ENCODE assay signal across 12 cellular contexts in genomic region chr9:130117816-130118632, GRCh38. TPM values are rescaled to one million over a fixed set of nuclear protein-coding genes. Genes with fewer than 3 reads are reported as not detected.
A peak's percentile ranks its signal among the peaks of the same experiment; 100 is the strongest.
DNase-seq lines count a peak whose midpoint lies in the region; ATAC-seq and TF ChIP-seq lines count a peak whose summit lies in the region.
"Had no signal": no experiment of that assay in that cellular context is flagged by ENCODE, and none has a peak within 500 bp of the region (broad histone marks: within the 10 kb centered on the region; RNA-seq: fewer than 3 reads in every experiment).

No MANE protein-coding gene starts in this region.

- intact Hi-C loops in upper lobe of right lung (cut with DNase I) (no loop called here), mucosa of descending colon (cut with DNase I, micrococcal nuclease) (loop anchor here in 1 of 2 donors (10.0 kb wide), 1 partner anchor 57 kb away; the partner anchor contains the start of gene NCS1)

- H3K9me3 Mint-ChIP-seq in activated naive CD4-positive, alpha-beta T cell treated with anti-CD3 and anti-CD28 coated beads, Interleukin-2, amount 50 U/mL, for 72 hours = no peaks in the 10 kb centered on the region
- no peaks in the 10 kb centered on the region for H3K9me3 Mint-ChIP-seq in activated naive CD4-positive, alpha-beta T cell treated with anti-CD3 and anti-CD28 coated beads, Interleukin-2, amount 10 ng/mL, durations not matched to agents 7 days and 5 days
- H3K9me3 Mint-ChIP-seq: central memory CD8-positive, alpha-beta T cell; natural killer cell treated with Interleukin-12 subunit alpha and Interleukin-12 subunit beta and Interleukin-15 and Interleukin-18, amount 100 ng/mL, for 72 hours had no signal

- CTCF ChIA-PET in activated naive CD4-positive, alpha-beta T cell treated with anti-CD3 and anti-CD28 coated beads, Interleukin-2, amount 10 ng/mL, durations not matched to agents 7 days and 5 days (lab: Charles Lee) = no interaction called here

- no peak overlapping the region for H3K4me3 ChIP-seq in astrocyte of the spinal cord (ENCODE audit: low read depth, low read length)
- H3K4me3 ChIP-seq in upper lobe of right lung = no peak overlapping the region
- no peak overlapping the region for H3K4me3 ChIP-seq in mucosa of descending colon

- H3K27ac ChIP-seq in upper lobe of right lung = no peak overlapping the region
- H3K27ac ChIP-seq: KMS-11 had no signal

- ATAC-seq in activated naive CD4-positive, alpha-beta T cell treated with anti-CD3 and anti-CD28 coated beads, Interleukin-2, amount 50 U/mL, for 72 hours = no peak
- ATAC-seq in upper lobe of right lung = peak; percentile 18
- no peak for ATAC-seq in mucosa of descending colon

- in situ Hi-C loops in astrocyte of the spinal cord (cut with HindIII; ENCODE audit: low sequenced_read_pairs) = no loop called here

- no peak for DNase-seq in activated naive CD4-positive, alpha-beta T cell treated with anti-CD3 and anti-CD28 coated beads, Interleukin-2, amount 50 U/mL, for 72 hours (ENCODE audit: low spot score in 2 of 2)
- no peak for DNase-seq in activated naive CD4-positive, alpha-beta T cell treated with anti-CD3 and anti-CD28 coated beads, Interleukin-2, amount 10 ng/mL, durations not matched to agents 7 days and 5 days
- DNase-seq in astrocyte of the spinal cord (ENCODE audit: low read depth, low spot score) (peak; percentile 64), kidney tubule cell (ENCODE audit: low spot score) (peak; percentile 91), upper lobe of right lung (no peak), GF-D8 (lab: John Stamatoyannopoulos, UW) (no peak), T-helper 2 cell (no peak), mucosa of descending colon (no peak)
- DNase-seq: T-helper 9 cell had no signal

- TF ChIP-seq CTCF in astrocyte of the spinal cord (IDR thresholded peaks at IDR 0.05; ENCODE audit: low read depth, low read length) (no peak), upper lobe of right lung (IDR thresholded peaks at IDR 0.05) (no peak), mucosa of descending colon (IDR thresholded peaks at IDR 0.05) (no peak)

- H3K27me3 ChIP-seq in upper lobe of right lung = no peaks in the 10 kb centered on the region

- no peak overlapping the region for H3K4me3 Mint-ChIP-seq in activated naive CD4-positive, alpha-beta T cell treated with anti-CD3 and anti-CD28 coated beads, Interleukin-2, amount 10 ng/mL, durations not matched to agents 7 days and 5 days
- H3K4me3 Mint-ChIP-seq: central memory CD8-positive, alpha-beta T cell; natural killer cell treated with Interleukin-12 subunit alpha and Interleukin-12 subunit beta and Interleukin-15 and Interleukin-18, amount 100 ng/mL, for 72 hours had no signal

- H3K9me3 ChIP-seq in upper lobe of right lung (no peaks in the 10 kb centered on the region), mucosa of descending colon (no peaks in the 10 kb centered on the region)

- H3K4me1 ChIP-seq in upper lobe of right lung (no peaks in the 10 kb centered on the region), mucosa of descending colon (ENCODE audit: low read depth) (no peaks in the 10 kb centered on the region)

- H3K27ac Mint-ChIP-seq in activated naive CD4-positive, alpha-beta T cell treated with anti-CD3 and anti-CD28 coated beads, Interleukin-2, amount 50 U/mL, for 72 hours = peak overlapping the region; percentile 36 to 83
- no peak overlapping the region for H3K27ac Mint-ChIP-seq in activated naive CD4-positive, alpha-beta T cell treated with anti-CD3 and anti-CD28 coated beads, Interleukin-2, amount 10 ng/mL, durations not matched to agents 7 days and 5 days

- H3K36me3 Mint-ChIP-seq in activated naive CD4-positive, alpha-beta T cell treated with anti-CD3 and anti-CD28 coated beads, Interleukin-2, amount 50 U/mL, for 72 hours = peaks cover 0 to 5% of the 10 kb centered on the region in 2 donors
- H3K36me3 Mint-ChIP-seq in activated naive CD4-positive, alpha-beta T cell treated with anti-CD3 and anti-CD28 coated beads, Interleukin-2, amount 10 ng/mL, durations not matched to agents 7 days and 5 days = peaks cover 13% of the 10 kb centered on the region

- H3K27me3 Mint-ChIP-seq in activated naive CD4-positive, alpha-beta T cell treated with anti-CD3 and anti-CD28 coated beads, Interleukin-2, amount 10 ng/mL, durations not matched to agents 7 days and 5 days = no peaks in the 10 kb centered on the region
- H3K27me3 Mint-ChIP-seq: central memory CD8-positive, alpha-beta T cell; natural killer cell treated with Interleukin-12 subunit alpha and Interleukin-12 subunit beta and Interleukin-15 and Interleukin-18, amount 100 ng/mL, for 72 hours had no signal

- peaks cover 4% of the 10 kb centered on the region for H3K4me1 Mint-ChIP-seq in activated naive CD4-positive, alpha-beta T cell treated with anti-CD3 and anti-CD28 coated beads, Interleukin-2, amount 10 ng/mL, durations not matched to agents 7 days and 5 days

- H3K36me3 ChIP-seq in upper lobe of right lung (peaks cover 40% of the 10 kb centered on the region), mucosa of descending colon (ENCODE audit: low read depth) (no peaks in the 10 kb centered on the region)

RNA-seq across cellular contexts. Expression of gene NCS1, which starts 54.2 kb away (rescaled TPM):
- total RNA-seq in activated naive CD4-positive, alpha-beta T cell treated with anti-CD3 and anti-CD28 coated beads, Interleukin-2, amount 50 U/mL, for 72 hours = 10 to 100 TPM; 13.5 to 14.0 TPM
- total RNA-seq in upper lobe of right lung (5.7 TPM), mucosa of descending colon (100 to 1,000 TPM in 1 of 3 donors, 10 to 100 TPM in 1, 1 to 10 TPM in 1; 4.1 to 196 (median 10.7) TPM)

Comparison
In these comparisons a context has a peak if more than half of its experiments do, and no peak if none do; other contexts are left out.
1. DNase-seq: peak in astrocyte of the spinal cord (single experiment) and kidney tubule cell (single experiment); none in activated naive CD4-positive, alpha-beta T cell treated with anti-CD3 and anti-CD28 coated beads, Interleukin-2, amount 50 U/mL, for 72 hours (0 of 2), activated naive CD4-positive, alpha-beta T cell treated with anti-CD3 and anti-CD28 coated beads, Interleukin-2, amount 10 ng/mL, durations not matched to agents 7 days and 5 days (single experiment), upper lobe of right lung (single experiment), GF-D8 (single experiment), T-helper 2 cell (0 of 5) and mucosa of descending colon (0 of 3).